ENCODE assay signal across 21 cellular contexts in genomic region chr18:8792688-8793316, GRCh38.
DNase-seq lines count a peak whose midpoint lies in the region; ATAC-seq, FAIRE-seq and TF ChIP-seq lines count a peak whose summit lies in the region.
"Had no signal": no experiment of that assay in that cellular context is flagged by ENCODE, and none has a peak within 500 bp of the region (broad histone marks: within the 10 kb centered on the region; RNA-seq: fewer than 3 reads in every experiment).

No MANE protein-coding gene starts in this region.

- no peak overlapping the region for H3K4me3 Mint-ChIP-seq in activated CD8-positive, alpha-beta memory T cell treated with anti-CD3 and anti-CD28 coated beads, Interleukin-2, amount 10 ng/mL, durations not matched to agents 7 days and 5 days
- peak overlapping the region in 2 of 3 experiments; percentile 39 to 42 for H3K4me3 Mint-ChIP-seq in nephron
- H3K4me3 Mint-ChIP-seq in activated CD8-positive, alpha-beta T cell treated with anti-CD3 and anti-CD28 coated beads for 36 hours = no peak overlapping the region
- H3K4me3 Mint-ChIP-seq: CD4-positive, CD25-positive, alpha-beta regulatory T cell had no signal

- DNase-seq in activated CD8-positive, alpha-beta memory T cell treated with anti-CD3 and anti-CD28 coated beads, Interleukin-2, amount 10 ng/mL, durations not matched to agents 7 days and 5 days = peak; percentile 29
- no peak for DNase-seq in activated CD8-positive, alpha-beta memory T cell treated with anti-CD3 and anti-CD28 coated beads for 24 hours
- DNase-seq in SK-N-DZ (ENCODE audit: low spot score) (peak; percentile 22), SJCRH30 (no peak), frontal cortex (ENCODE audit: low spot score in 2 of 2) (no peak), GDM1 (lab: John Stamatoyannopoulos, UW) (no peak)
- DNase-seq in activated CD8-positive, alpha-beta T cell treated with anti-CD3 and anti-CD28 coated beads for 36 hours = no peak
- DNase-seq: 8988T; CD4-positive, CD25-positive, alpha-beta regulatory T cell; DND-41; GOT3; Karpas-422; MM.1S; NCI-H1105; NCI-H1930; NCI-H2171 treated with DMSO at 0.1 percent for 48 hours; NCI-H774; SHP77 had no signal

- CTCF ChIA-PET in activated CD8-positive, alpha-beta memory T cell treated with anti-CD3 and anti-CD28 coated beads, Interleukin-2, amount 10 ng/mL, durations not matched to agents 7 days and 5 days (lab: Charles Lee) = no interaction called here
- CTCF ChIA-PET in activated CD8-positive, alpha-beta T cell treated with anti-CD3 and anti-CD28 coated beads for 36 hours (lab: Charles Lee) = interaction anchor here (0.6 kb wide), 1 partner anchor 388 kb away, joined by 3 read pairs; no protein-coding TSS in a partner anchor

- ATAC-seq in activated CD8-positive, alpha-beta memory T cell treated with anti-CD3 and anti-CD28 coated beads, Interleukin-2, amount 10 ng/mL, durations not matched to agents 7 days and 5 days = no peak
- no peak for ATAC-seq in activated CD8-positive, alpha-beta T cell treated with anti-CD3 and anti-CD28 coated beads for 36 hours

- no peak overlapping the region for H3K4me3 ChIP-seq in SJCRH30

- TF ChIP-seq CTCF in nephron (IDR thresholded peaks at IDR 0.05; ENCODE audit: unreplicated experiment in 3 of 3) = no peak
- TF ChIP-seq CTCF in activated CD8-positive, alpha-beta T cell treated with anti-CD3 and anti-CD28 coated beads for 36 hours (IDR thresholded peaks at IDR 0.05) = no peak

- no peaks in the 10 kb centered on the region for H3K9me3 Mint-ChIP-seq in activated CD8-positive, alpha-beta memory T cell treated with anti-CD3 and anti-CD28 coated beads, Interleukin-2, amount 10 ng/mL, durations not matched to agents 7 days and 5 days (ENCODE audit: low read depth)
- H3K9me3 Mint-ChIP-seq in nephron = no peaks in the 10 kb centered on the region
- no peaks in the 10 kb centered on the region for H3K9me3 Mint-ChIP-seq in activated CD8-positive, alpha-beta T cell treated with anti-CD3 and anti-CD28 coated beads for 36 hours

- H3K27me3 ChIP-seq in SJCRH30 = no peaks in the 10 kb centered on the region

- intact Hi-C loops in activated CD8-positive, alpha-beta T cell treated with anti-CD3 and anti-CD28 coated beads for 36 hours (cut with micrococcal nuclease) = no loop called here

- POLR2A ChIA-PET in activated CD8-positive, alpha-beta T cell treated with anti-CD3 and anti-CD28 coated beads for 36 hours (lab: Charles Lee) = no interaction called here

- no peaks in the 10 kb centered on the region for H3K36me3 Mint-ChIP-seq in activated CD8-positive, alpha-beta memory T cell treated with anti-CD3 and anti-CD28 coated beads, Interleukin-2, amount 10 ng/mL, durations not matched to agents 7 days and 5 days
- peaks cover 3% of the 10 kb centered on the region for H3K36me3 Mint-ChIP-seq in nephron (ENCODE audit: low read depth)
- no peaks in the 10 kb centered on the region for H3K36me3 Mint-ChIP-seq in activated CD8-positive, alpha-beta T cell treated with anti-CD3 and anti-CD28 coated beads for 36 hours (ENCODE audit: low read depth)
- H3K36me3 Mint-ChIP-seq: CD4-positive, CD25-positive, alpha-beta regulatory T cell had no signal

- 0 out of 2 replicates have a peak, but pooled peaks cover 2% of the 10 kb centered on the region for H3K4me1 ChIP-seq in SJCRH30

- no peak for FAIRE-seq in frontal cortex (lab: Jason Lieb, UNC)
- FAIRE-seq: D721Med, RCC 7860 had no signal

- H3K27me3 Mint-ChIP-seq in activated CD8-positive, alpha-beta memory T cell treated with anti-CD3 and anti-CD28 coated beads, Interleukin-2, amount 10 ng/mL, durations not matched to agents 7 days and 5 days = peaks cover 3% of the 10 kb centered on the region
- peaks cover 4% of the 10 kb centered on the region for H3K27me3 Mint-ChIP-seq in nephron (ENCODE audit: low read depth)
- H3K27me3 Mint-ChIP-seq in activated CD8-positive, alpha-beta T cell treated with anti-CD3 and anti-CD28 coated beads for 36 hours = peaks cover 2% of the 10 kb centered on the region

- no peaks in the 10 kb centered on the region for H3K36me3 ChIP-seq in SJCRH30

- H3K27ac ChIP-seq in SJCRH30 = no peak overlapping the region

- H3K9me3 ChIP-seq in SJCRH30 (replicated peaks) = no peaks in the 10 kb centered on the region

- H3K27ac Mint-ChIP-seq in activated CD8-positive, alpha-beta memory T cell treated with anti-CD3 and anti-CD28 coated beads, Interleukin-2, amount 10 ng/mL, durations not matched to agents 7 days and 5 days = no peak overlapping the region
- peak overlapping the region; percentile 86 to 96 (median 94) for H3K27ac Mint-ChIP-seq in nephron
- no peak overlapping the region for H3K27ac Mint-ChIP-seq in activated CD8-positive, alpha-beta T cell treated with anti-CD3 and anti-CD28 coated beads for 36 hours
- H3K27ac Mint-ChIP-seq: CD4-positive, CD25-positive, alpha-beta regulatory T cell had no signal

- H3K4me1 Mint-ChIP-seq in activated CD8-positive, alpha-beta memory T cell treated with anti-CD3 and anti-CD28 coated beads, Interleukin-2, amount 10 ng/mL, durations not matched to agents 7 days and 5 days = no peaks in the 10 kb centered on the region
- H3K4me1 Mint-ChIP-seq in nephron = peaks cover 49% of the 10 kb centered on the region
- peaks cover 6% of the 10 kb centered on the region for H3K4me1 Mint-ChIP-seq in activated CD8-positive, alpha-beta T cell treated with anti-CD3 and anti-CD28 coated beads for 36 hours (ENCODE audit: low read depth)

Comparison
In these comparisons a context has a peak if more than half of its experiments do, and no peak if none do; other contexts are left out.
1. DNase-seq: peak in activated CD8-positive, alpha-beta memory T cell treated with anti-CD3 and anti-CD28 coated beads, Interleukin-2, amount 10 ng/mL, durations not matched to agents 7 days and 5 days (single experiment) and SK-N-DZ (single experiment); none in activated CD8-positive, alpha-beta memory T cell treated with anti-CD3 and anti-CD28 coated beads for 24 hours (single experiment), SJCRH30 (0 of 2), frontal cortex (0 of 2), GDM1 (single experiment) and activated CD8-positive, alpha-beta T cell treated with anti-CD3 and anti-CD28 coated beads for 36 hours (single experiment).
2. H3K27ac Mint-ChIP-seq: peak in nephron (3 of 3); none in activated CD8-positive, alpha-beta memory T cell treated with anti-CD3 and anti-CD28 coated beads, Interleukin-2, amount 10 ng/mL, durations not matched to agents 7 days and 5 days (single experiment) and activated CD8-positive, alpha-beta T cell treated with anti-CD3 and anti-CD28 coated beads for 36 hours (single experiment).
3. H3K4me3 Mint-ChIP-seq: peak in nephron (2 of 3); none in activated CD8-positive, alpha-beta memory T cell treated with anti-CD3 and anti-CD28 coated beads, Interleukin-2, amount 10 ng/mL, durations not matched to agents 7 days and 5 days (single experiment) and activated CD8-positive, alpha-beta T cell treated with anti-CD3 and anti-CD28 coated beads for 36 hours (single experiment).